In the genomic region with DNA sequence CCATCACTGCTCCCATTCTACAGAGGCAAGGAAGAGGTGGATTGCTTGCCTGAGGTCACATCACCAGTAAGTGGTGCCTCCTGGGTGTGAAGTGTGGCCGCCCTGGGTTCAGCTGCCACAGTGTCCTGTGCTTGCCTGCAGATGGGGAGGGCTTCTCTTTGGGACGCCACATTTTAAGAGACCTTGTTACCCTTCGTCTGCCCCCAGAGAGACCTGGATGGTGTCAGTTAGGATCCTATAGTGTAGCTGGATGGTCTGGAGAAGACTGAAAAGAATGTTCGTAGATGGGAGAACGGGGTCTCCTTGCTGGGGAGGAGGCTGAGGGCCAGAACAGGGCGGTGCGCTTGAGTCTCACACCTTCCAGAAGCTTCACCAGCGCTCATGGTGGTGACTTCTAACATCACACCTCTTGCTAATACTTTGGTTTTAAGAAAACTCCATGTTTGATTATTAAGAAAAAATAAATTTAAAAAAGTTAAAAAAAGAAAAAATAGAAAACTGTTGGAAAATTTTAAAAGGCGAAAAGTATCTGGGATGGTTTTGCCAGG, we compare ENCODE assay signal across 26 cellular contexts. TPM values are rescaled to one million over a fixed set of nuclear protein-coding genes. Genes with fewer than 3 reads are reported as not detected.
A peak's percentile ranks its signal among the peaks of the same experiment; 100 is the strongest.
DNase-seq lines count a peak whose midpoint lies in the region; FAIRE-seq and TF ChIP-seq lines count a peak whose summit lies in the region.
"Had no signal": no experiment of that assay in that cellular context is flagged by ENCODE, and none has a peak within 500 bp of the region (broad histone marks: within the 10 kb centered on the region; RNA-seq: fewer than 3 reads in every experiment).

No MANE protein-coding gene starts in this region.

- no peaks in the 10 kb centered on the region for H3K27me3 Mint-ChIP-seq in MCF 10A (ENCODE audit: insufficient read depth, unreplicated experiment)

- no peaks in the 10 kb centered on the region for H3K36me3 ChIP-seq in H7 (replicated peaks; ENCODE audit: control insufficient read depth, insufficient read depth, low read length)
- H3K36me3 ChIP-seq in keratinocyte (ENCODE audit: control insufficient read depth in 2 of 2, extremely low read depth in 1 of 2, insufficient read depth in 2 of 2, low read length in 2 of 2): peaks cover 0 to 3% of the 10 kb centered on the region in 2 experiments
- H3K36me3 ChIP-seq in rectal smooth muscle tissue (ENCODE audit: control insufficient read depth, insufficient read depth, low read length): no peaks in the 10 kb centered on the region
- H3K36me3 ChIP-seq: esophagus muscularis mucosa, prostate gland had no signal

- POLR2A ChIA-PET in MCF 10A (lab: Yijun Ruan, JAX): interaction anchor here (0.5 kb wide), 1 partner anchor 296 kb away, joined by 6 read pairs; no protein-coding TSS in a partner anchor

- no TSS peak for BruUV-seq in MCF 10A (replicated peaks; lab: Mats Ljungman, UMichigan)

- peaks cover 45% of the 10 kb centered on the region for H3K4me1 Mint-ChIP-seq in MCF 10A (ENCODE audit: insufficient read depth, unreplicated experiment)
- H3K4me1 Mint-ChIP-seq: activated naive CD4-positive, alpha-beta T cell treated with anti-CD3 and anti-CD28 coated beads, Interleukin-2, amount 10 ng/mL, durations not matched to agents 7 days and 5 days; memory B cell had no signal

- H3K4me2 ChIP-seq in keratinocyte (ENCODE audit: control insufficient read depth, extremely low read depth, insufficient read depth, low read depth, low read length): no peak overlapping the region

- intact Hi-C loops in MCF 10A (cut with micrococcal nuclease): loop anchor here (10.0 kb wide), 1 partner anchor 137 kb away; no protein-coding TSS in a partner anchor

- no peaks in the 10 kb centered on the region for H3K9me3 Mint-ChIP-seq in MCF 10A (ENCODE audit: unreplicated experiment)
- H3K9me3 Mint-ChIP-seq: activated T-cell treated with anti-CD3 and anti-CD28 coated beads, Interleukin-2, amount 50 U/mL, for 24 hours; CD8-positive, alpha-beta T cell; natural killer cell; stimulated activated effector memory CD8-positive, alpha-beta T cell treated with anti-CD3 and anti-CD28 coated beads, Interleukin-12 subunit alpha, Interleukin-12 subunit beta, amount 100 ng/mL, for 72 hours had no signal

- no peak overlapping the region for H2AFZ ChIP-seq in keratinocyte (ENCODE audit: control insufficient read depth, low read length)

- peaks cover 62% of the 10 kb centered on the region for H3K79me2 ChIP-seq in keratinocyte (ENCODE audit: control insufficient read depth, insufficient read depth, low read length)

- dilution Hi-C loops in keratinocyte (cut with MboI; ENCODE audit: extremely low pct_ligation_motif_present, low sequenced_read_pairs): no loop called here

- FAIRE-seq in keratinocyte (lab: Jason Lieb, UNC): no peak

- H3K27ac ChIP-seq in keratinocyte (ENCODE audit: control insufficient read depth, insufficient read depth, low read length) (no peak overlapping the region), rectal smooth muscle tissue (ENCODE audit: low read depth, low read length) (no peak overlapping the region)
- H3K27ac ChIP-seq: prostate gland had no signal

- no peaks in the 10 kb centered on the region for H3K9me3 ChIP-seq in keratinocyte (ENCODE audit: control insufficient read depth, low read depth, low read length)
- H3K9me3 ChIP-seq: esophagus muscularis mucosa, prostate gland had no signal

- TF ChIP-seq CTCF in keratinocyte (optimal IDR thresholded peaks at IDR 0.05 in 1 of 3, IDR thresholded peaks at IDR 0.05 in 1 of 3, conservative IDR thresholded peaks at IDR 0.05 in 1 of 3; ENCODE audit: extremely low read depth in 1 of 3, insufficient read depth in 2 of 3, low read length in 3 of 3) (peak in 2 of 3 experiments; percentile 2 to 24), MCF 10A (IDR thresholded peaks at IDR 0.05; ENCODE audit: unreplicated experiment) (no peak)

- peaks cover 53% of the 10 kb centered on the region for H3K4me1 ChIP-seq in keratinocyte (ENCODE audit: control insufficient read depth, extremely low read depth, insufficient read depth, low read length)
- H3K4me1 ChIP-seq in rectal smooth muscle tissue (ENCODE audit: control insufficient read depth, insufficient read depth, low read length): peaks cover 5% of the 10 kb centered on the region
- H3K4me1 ChIP-seq: prostate gland had no signal

- CTCF ChIA-PET in MCF 10A (lab: Yijun Ruan, JAX): interaction anchor here (0.5 kb wide), 1 partner anchor 14 kb away, joined by 3 read pairs; no protein-coding TSS in a partner anchor

- peak; percentile 61 for DNase-seq in H7
- DNase-seq in cerebellar cortex (ENCODE audit: low spot score): peak; percentile 23
- no peak for DNase-seq in keratinocyte (ENCODE audit: low read depth, low spot score)
- DNase-seq in MCF 10A (ENCODE audit: unreplicated experiment): no peak
- DNase-seq in activated T-cell treated with anti-CD3 and anti-CD28 coated beads, Interleukin-2, amount 50 U/mL, for 1 hour: no peak
- no peak for DNase-seq in 8988T
- DNase-seq in inferior parietal cortex (ENCODE audit: extremely low spot score): no peak
- DNase-seq: activated CD8-positive, alpha-beta T cell treated with anti-CD3 and anti-CD28 coated beads, Interleukin-2, amount 10 ng/mL, durations not matched to agents 7 days and 5 days; activated naive CD4-positive, alpha-beta T cell treated with anti-CD3 and anti-CD28 coated beads, Interleukin-2, amount 10 ng/mL, durations not matched to agents 7 days and 5 days; activated T-cell treated with anti-CD3 and anti-CD28 coated beads, Interleukin-2, amount 50 U/mL, for 24 hours; CD8-positive, alpha-beta T cell; cerebellar nuclear complex; DMS79; effector CD8-positive, alpha-beta T cell; natural killer cell; NCI-H1092 treated with DMSO at 0.1 percent for 48 hours; NCI-H2029 treated with DMSO at 0.1 percent for 48 hours; NCI-H82; stimulated activated CD4-positive, alpha-beta T cell treated with anti-CD3 and anti-CD28 coated beads, Interleukin-1b, Interleukin-23, amount 100 ng/mL, for 48 hours; SW 1271 had no signal

- H3K9me1 ChIP-seq in keratinocyte (ENCODE audit: control insufficient read depth, extremely low read depth, insufficient read depth, low read length): no peaks in the 10 kb centered on the region

- no peaks in the 10 kb centered on the region for H3K27me3 ChIP-seq in H7 (ENCODE audit: control insufficient read depth, insufficient read depth, low read length)
- H3K27me3 ChIP-seq in keratinocyte (ENCODE audit: control insufficient read depth, extremely low read depth, insufficient read depth, low read length): no peaks in the 10 kb centered on the region
- no peaks in the 10 kb centered on the region for H3K27me3 ChIP-seq in rectal smooth muscle tissue (ENCODE audit: control insufficient read depth, insufficient read depth, low read length)
- H3K27me3 ChIP-seq: esophagus muscularis mucosa had no signal

- H3K4me3 Mint-ChIP-seq in MCF 10A (ENCODE audit: unreplicated experiment): no peak overlapping the region
- H3K4me3 Mint-ChIP-seq: activated naive CD4-positive, alpha-beta T cell treated with anti-CD3 and anti-CD28 coated beads, Interleukin-2, amount 10 ng/mL, durations not matched to agents 7 days and 5 days; CD8-positive, alpha-beta T cell; memory B cell; natural killer cell had no signal

- no peak overlapping the region for H3K27ac Mint-ChIP-seq in MCF 10A (ENCODE audit: low read depth, unreplicated experiment)
- H3K27ac Mint-ChIP-seq: activated CD8-positive, alpha-beta T cell treated with anti-CD3 and anti-CD28 coated beads, Interleukin-2, amount 10 ng/mL, durations not matched to agents 7 days and 5 days; activated naive CD4-positive, alpha-beta T cell treated with anti-CD3 and anti-CD28 coated beads, Interleukin-2, amount 10 ng/mL, durations not matched to agents 7 days and 5 days; activated T-cell treated with anti-CD3 and anti-CD28 coated beads, Interleukin-2, amount 50 U/mL, for 24 hours; CD8-positive, alpha-beta T cell; memory B cell; natural killer cell; stimulated activated effector memory CD8-positive, alpha-beta T cell treated with anti-CD3 and anti-CD28 coated beads, Interleukin-12 subunit alpha, Interleukin-12 subunit beta, amount 100 ng/mL, for 72 hours had no signal

- no peaks in the 10 kb centered on the region for H4K20me1 ChIP-seq in keratinocyte (ENCODE audit: control insufficient read depth, extremely low read depth, insufficient read depth, low read length)

- H3K36me3 Mint-ChIP-seq in MCF 10A (ENCODE audit: insufficient read depth, unreplicated experiment): peaks cover 7% of the 10 kb centered on the region
- H3K36me3 Mint-ChIP-seq: activated naive CD4-positive, alpha-beta T cell treated with anti-CD3 and anti-CD28 coated beads, Interleukin-2, amount 10 ng/mL, durations not matched to agents 7 days and 5 days; CD8-positive, alpha-beta T cell; natural killer cell; stimulated activated effector memory CD8-positive, alpha-beta T cell treated with anti-CD3 and anti-CD28 coated beads, Interleukin-12 subunit alpha, Interleukin-12 subunit beta, amount 100 ng/mL, for 72 hours had no signal

- H3K4me3 ChIP-seq in H7 (ENCODE audit: insufficient read depth, low read depth, low read length) (no peak overlapping the region), keratinocyte (ENCODE audit: control insufficient read depth in 2 of 3, extremely low read depth in 1 of 3, insufficient read depth in 2 of 3, low read depth in 1 of 3, low read length in 3 of 3) (no peak overlapping the region), rectal smooth muscle tissue (ENCODE audit: low read length) (peak overlapping the region; percentile 12)
- H3K4me3 ChIP-seq: esophagus muscularis mucosa, prostate gland, skin epidermis had no signal

- H3K9ac ChIP-seq in keratinocyte (ENCODE audit: control insufficient read depth, extremely low read depth, insufficient read depth, low read length) (no peak overlapping the region), rectal smooth muscle tissue (ENCODE audit: low read length) (no peak overlapping the region)

RNA-seq across cellular contexts. Expression of gene DOCK1, which starts 2.3 kb away (rescaled TPM):
- total RNA-seq in H7 (2014; rRNA removed; shearing (Covaris generic)): 44.5 and 47.9 TPM in 2 replicates
- 10.1 to 15.7 TPM (median 15.2 TPM) in 3 replicates for polyA plus RNA-seq in keratinocyte
- polyA plus RNA-seq in keratinocyte (2011; ENCODE audit: low read depth): 17.7 TPM
- 16.4 and 20.1 TPM in 2 replicates for polyA plus RNA-seq in keratinocyte (2011; cell fraction: cytosol; rRNA removed)
- 40.2 and 41.7 TPM in 2 replicates for polyA plus RNA-seq in keratinocyte (2011; cell fraction: nucleus; rRNA removed)
- 12.3 and 27.6 TPM in 2 replicates for polyA plus RNA-seq in keratinocyte (2012; ENCODE audit: low replicate concordance)
- polyA minus RNA-seq in keratinocyte: 58.0 to 84.6 TPM (median 80.5 TPM) in 3 replicates
- polyA minus RNA-seq in keratinocyte (2011; cell fraction: cytosol; rRNA and poly(A)+ RNA removed): 33.0 TPM
- 38.6 and 75.1 TPM in 2 replicates for polyA minus RNA-seq in keratinocyte (2011; cell fraction: nucleus; rRNA and poly(A)+ RNA removed)
- 40.0 and 42.4 TPM in 2 replicates for total RNA-seq in MCF 10A (2022)
- total RNA-seq: activated CD8-positive, alpha-beta T cell treated with anti-CD3 and anti-CD28 coated beads, Interleukin-2, amount 10 ng/mL, durations not matched to agents 7 days and 5 days; CD8-positive, alpha-beta T cell had no signal

Comparison
In these comparisons a context has a peak if more than half of its experiments do, and no peak if none do; other contexts are left out.
1. DNase-seq: peak in H7 (single experiment) and cerebellar cortex (single experiment); none in keratinocyte (single experiment), MCF 10A (single experiment), activated T-cell treated with anti-CD3 and anti-CD28 coated beads, Interleukin-2, amount 50 U/mL, for 1 hour (single experiment), 8988T (single experiment) and inferior parietal cortex (single experiment).